In the genomic region with DNA sequence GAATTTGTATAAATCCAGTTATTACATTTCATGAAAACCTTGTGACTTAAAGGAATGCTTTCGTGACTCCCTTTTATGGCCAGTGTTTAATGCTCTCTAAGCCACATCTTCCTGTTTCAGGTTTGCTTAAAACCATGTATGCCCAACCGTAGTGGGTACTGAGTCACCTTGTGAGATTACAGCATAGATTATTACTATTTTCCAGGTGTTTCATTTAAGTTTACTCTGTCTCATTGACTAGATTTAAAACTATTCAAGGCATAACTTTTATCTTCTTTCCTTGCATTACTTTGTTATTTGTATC, we compare ENCODE assay signal across 12 cellular contexts. TPM values are rescaled to one million over a fixed set of nuclear protein-coding genes. Genes with fewer than 3 reads are reported as not detected.
A peak's percentile ranks its signal among the peaks of the same experiment; 100 is the strongest.
DNase-seq lines count a peak whose midpoint lies in the region; ATAC-seq lines count a peak whose summit lies in the region.
"Had no signal": no experiment of that assay in that cellular context is flagged by ENCODE, and none has a peak within 500 bp of the region (broad histone marks: within the 10 kb centered on the region; RNA-seq: fewer than 3 reads in every experiment).

No MANE protein-coding gene starts in this region.

- H3K36me3 ChIP-seq in CD4-positive, CD25-positive, alpha-beta regulatory T cell (ENCODE audit: control insufficient read depth, insufficient read depth, low read length), result peaks cover 50% of the 10 kb centered on the region
- H3K36me3 ChIP-seq: colonic mucosa had no signal

- no peaks in the 10 kb centered on the region for H3K9me3 Mint-ChIP-seq in CD4-positive, CD25-positive, alpha-beta regulatory T cell
- H3K9me3 Mint-ChIP-seq: type B pancreatic cell had no signal

- peak overlapping the region; percentile 34 for H3K27ac ChIP-seq in CD4-positive, CD25-positive, alpha-beta regulatory T cell (ENCODE audit: insufficient read depth, low read length, poor library complexity, severe bottlenecking)
- H3K27ac ChIP-seq: colonic mucosa had no signal

- H3K4me3 Mint-ChIP-seq in CD4-positive, CD25-positive, alpha-beta regulatory T cell, result peak overlapping the region in 2 of 4 donors; percentile 15 to 41
- H3K4me3 Mint-ChIP-seq: naive B cell, type B pancreatic cell had no signal

- peaks cover 15% of the 10 kb centered on the region for H3K4me1 ChIP-seq in CD4-positive, CD25-positive, alpha-beta regulatory T cell (ENCODE audit: control insufficient read depth, insufficient read depth, low read length, poor library complexity, severe bottlenecking)
- H3K4me1 ChIP-seq: colonic mucosa had no signal

- H3K27me3 Mint-ChIP-seq in CD4-positive, CD25-positive, alpha-beta regulatory T cell, result no peaks in the 10 kb centered on the region
- H3K27me3 Mint-ChIP-seq: naive B cell, type B pancreatic cell had no signal

- H3K27ac Mint-ChIP-seq in CD4-positive, CD25-positive, alpha-beta regulatory T cell, result peak overlapping the region; percentile 64 to 87 (median 81)
- H3K27ac Mint-ChIP-seq: naive B cell, type B pancreatic cell had no signal

- no peaks in the 10 kb centered on the region for H3K9me3 ChIP-seq in CD4-positive, CD25-positive, alpha-beta regulatory T cell (ENCODE audit: control insufficient read depth in 2 of 2, low read length in 2 of 2)
- H3K9me3 ChIP-seq: colonic mucosa had no signal

- no peaks in the 10 kb centered on the region for H3K27me3 ChIP-seq in CD4-positive, CD25-positive, alpha-beta regulatory T cell (ENCODE audit: control insufficient read depth, insufficient read depth, low read length)
- H3K27me3 ChIP-seq: colonic mucosa had no signal

- H3K4me1 Mint-ChIP-seq in CD4-positive, CD25-positive, alpha-beta regulatory T cell, result peaks cover 9 to 23% (median 16%) of the 10 kb centered on the region in 4 donors

- peaks cover 49% of the 10 kb centered on the region for H3K36me3 Mint-ChIP-seq in CD4-positive, CD25-positive, alpha-beta regulatory T cell

- H3K4me3 ChIP-seq in CD4-positive, CD25-positive, alpha-beta regulatory T cell (ENCODE audit: low read depth, low read length), result peak overlapping the region; percentile 13
- H3K4me3 ChIP-seq in Jurkat, Clone E6-1 (ENCODE audit: low read length), result no peak overlapping the region
- H3K4me3 ChIP-seq: colonic mucosa had no signal

- peak in 1 of 3 donors; percentile 72 for DNase-seq in CD4-positive, CD25-positive, alpha-beta regulatory T cell
- peak; percentile 66 for DNase-seq in Jurkat, Clone E6-1 (ENCODE audit: low read depth, low spot score)
- DNase-seq in amniotic epithelial cell (ENCODE audit: low read depth), result peak; percentile 43
- DNase-seq in iPS-NIHi7 (ENCODE audit: extremely low spot score), result no peak
- DNase-seq in NCI-H524 treated with DMSO at 0.1 percent for 48 hours (lab: John Stamatoyannopoulos, UW), result no peak
- no peak for DNase-seq in AG08395 (ENCODE audit: low spot score)
- DNase-seq: colonic mucosa, naive B cell, NCI-H1436 treated with DMSO at 0.1 percent for 48 hours had no signal

- peak; percentile 61 to 66 for ATAC-seq in CD4-positive, CD25-positive, alpha-beta regulatory T cell (ENCODE audit: low read depth in 2 of 2)
- peak; percentile 49 for ATAC-seq in GM18861 (IDR thresholded peaks at IDR 0.05; ENCODE audit: unreplicated experiment)
- ATAC-seq in HG02938 (IDR thresholded peaks at IDR 0.05; ENCODE audit: unreplicated experiment), result no peak

RNA-seq across cellular contexts. Expression of gene KIF1B, which starts 40.1 kb away (rescaled TPM):
- 26.6 TPM for total RNA-seq in CD4-positive, CD25-positive, alpha-beta regulatory T cell
- 1 to 10 TPM in 3 of 4 donors, under 1 TPM in 1; 0.79 to 2.3 (median 2.0) TPM for polyA plus RNA-seq in CD4-positive, CD25-positive, alpha-beta regulatory T cell
- polyA plus RNA-seq in Jurkat, Clone E6-1 (2012; ENCODE audit: insufficient read depth, insufficient read length), result 7.1 TPM

Comparison
In these comparisons a context has a peak if more than half of its experiments do, and no peak if none do; other contexts are left out.
1. DNase-seq: peak in Jurkat, Clone E6-1 (single experiment) and amniotic epithelial cell (single experiment); none in iPS-NIHi7 (single experiment), NCI-H524 treated with DMSO at 0.1 percent for 48 hours (single experiment) and AG08395 (single experiment).